In genomic region chr14:24378981-24379906, GRCh38 we compare ENCODE assay signal across 13 cellular contexts. TPM values are rescaled to one million over a fixed set of nuclear protein-coding genes. Genes with fewer than 3 reads are reported as not detected.
"Had no signal": no experiment of that assay in that cellular context is flagged by ENCODE, and none has a peak within 500 bp of the region (broad histone marks: within the 10 kb centered on the region; RNA-seq: fewer than 3 reads in every experiment).

No MANE protein-coding gene starts in this region.

- H3K9me3 ChIP-seq: gastrocnemius medialis, neutrophil, tibial artery, uterus had no signal

- ATAC-seq: gastrocnemius medialis had no signal

- DNase-seq: activated CD4-positive, alpha-beta T cell treated with anti-CD3 and anti-CD28 coated beads, Interleukin-2, amount 10 ng/mL, durations not matched to agents 24 days and 14 days; activated CD8-positive, alpha-beta memory T cell treated with anti-CD3 and anti-CD28 coated beads for 24 hours; activated gamma-delta T cell treated with Interleukin-2 at 50 U/mL for 16 hours; amniotic stem cell; brain microvascular endothelial cell; cerebellar nuclear complex; effector memory CD4-positive, alpha-beta T cell; gastrocnemius medialis; stimulated activated CD4-positive, alpha-beta T cell treated with anti-CD3 and anti-CD28 coated beads, Interleukin-2, amount 100 ng/mL, for 48 hours; tibial artery; uterus had no signal

- H3K27ac ChIP-seq: brain microvascular endothelial cell, gastrocnemius medialis, neutrophil, tibial artery, uterus had no signal

- H3K27me3 ChIP-seq: brain microvascular endothelial cell, gastrocnemius medialis, uterus had no signal

- H3K36me3 ChIP-seq: gastrocnemius medialis, neutrophil, uterus had no signal

- H3K4me3 ChIP-seq: gastrocnemius medialis, lung, tibial artery, uterus had no signal

- H3K4me1 ChIP-seq: gastrocnemius medialis, uterus had no signal

RNA-seq across cellular contexts. Expression of gene NFATC4, which starts 11.3 kb away (rescaled TPM):
- total RNA-seq: activated CD4-positive, alpha-beta T cell treated with anti-CD3 and anti-CD28 coated beads, Interleukin-2, amount 10 ng/mL, durations not matched to agents 24 days and 14 days had no signal

RNA-seq across cellular contexts. Expression of gene NYNRIN, which starts 19.6 kb away (rescaled TPM):
- total RNA-seq: activated CD4-positive, alpha-beta T cell treated with anti-CD3 and anti-CD28 coated beads, Interleukin-2, amount 10 ng/mL, durations not matched to agents 24 days and 14 days had no signal
